Comparison of ENCODE assay signal across 20 cellular contexts in the genomic region with DNA sequence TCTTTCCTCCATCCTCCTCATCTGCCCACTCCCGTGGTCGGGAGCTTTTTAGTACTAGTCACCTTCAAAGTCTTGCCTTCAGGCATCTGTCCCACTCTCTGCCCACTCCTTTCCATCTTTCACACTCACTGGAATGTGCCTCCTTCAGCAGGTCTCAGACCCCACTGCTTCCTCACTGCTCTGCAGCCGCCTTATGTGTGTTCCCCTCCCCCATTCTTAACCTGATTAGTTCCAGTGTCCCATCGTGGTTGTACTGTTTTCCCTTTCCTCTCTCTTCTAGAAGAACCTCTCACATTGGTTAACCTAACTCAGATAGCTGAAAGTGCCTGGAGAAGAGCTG. TPM values are rescaled to one million over a fixed set of nuclear protein-coding genes. Genes with fewer than 3 reads are reported as not detected.
DNase-seq lines count a peak whose midpoint lies in the region; ATAC-seq and TF ChIP-seq lines count a peak whose summit lies in the region.
"Had no signal": no experiment of that assay in that cellular context is flagged by ENCODE, and none has a peak within 500 bp of the region (broad histone marks: within the 10 kb centered on the region; RNA-seq: fewer than 3 reads in every experiment).

No MANE protein-coding gene starts in this region.

- H3K27me3 Mint-ChIP-seq in neural crest cell (ENCODE audit: low read depth) = no peaks in the 10 kb centered on the region
- H3K27me3 Mint-ChIP-seq: CD4-positive, alpha-beta T cell; stimulated activated naive CD8-positive, alpha-beta T cell treated with anti-CD3 and anti-CD28 coated beads, Interleukin-15, amount 100 ng/mL, for 72 hours had no signal

- peaks cover 9 to 85% (median 78%) of the 10 kb centered on the region in 4 donors for H3K4me1 ChIP-seq in esophagus muscularis mucosa

- peak overlapping the region; percentile 72 to 88 (median 76) for H3K4me3 ChIP-seq in esophagus muscularis mucosa
- H3K4me3 ChIP-seq: A549, thyroid gland had no signal

- H3K9me3 ChIP-seq in esophagus muscularis mucosa = no peaks in the 10 kb centered on the region
- H3K9me3 ChIP-seq: A549, thyroid gland had no signal

- H3K27ac Mint-ChIP-seq in neural crest cell (ENCODE audit: unreplicated experiment) = no peak overlapping the region
- H3K27ac Mint-ChIP-seq: activated CD8-positive, alpha-beta T cell treated with anti-CD3 and anti-CD28 coated beads, Interleukin-2, amount 10 ng/mL, durations not matched to agents 7 days and 5 days; activated naive CD8-positive, alpha-beta T cell treated with anti-CD3 and anti-CD28 coated beads, Interleukin-2, amount 10 ng/mL, durations not matched to agents 7 days and 5 days; CD4-positive, alpha-beta T cell; stimulated activated naive CD8-positive, alpha-beta T cell treated with anti-CD3 and anti-CD28 coated beads, Interleukin-15, amount 100 ng/mL, for 72 hours; T-helper 1 cell treated with Interleukin-12 subunit alpha and Interleukin-12 subunit beta and Interleukin-4 antibody, amounts not matched to agents 30 μg/mL and 1 μg/mL, for 36 hours had no signal

- ATAC-seq in GM19023 (IDR thresholded peaks at IDR 0.05; ENCODE audit: unreplicated experiment) = no peak
- no peak for ATAC-seq in GM19395 (IDR thresholded peaks at IDR 0.05; ENCODE audit: unreplicated experiment)
- ATAC-seq: A549; activated CD8-positive, alpha-beta T cell treated with anti-CD3 and anti-CD28 coated beads, Interleukin-2, amount 10 ng/mL, durations not matched to agents 7 days and 5 days; stimulated activated naive CD8-positive, alpha-beta T cell treated with anti-CD3 and anti-CD28 coated beads, Interleukin-15, amount 100 ng/mL, for 72 hours had no signal

- DNase-seq in ELF-1 (ENCODE audit: low read depth, low spot score) (peak; percentile 47), RPMI7951 (ENCODE audit: low read depth) (peak; percentile 79), esophagus muscularis mucosa (ENCODE audit: extremely low spot score) (no peak), neural crest cell (ENCODE audit: low read depth, low spot score) (no peak), NCI-H2171 treated with DMSO at 0.1 percent for 48 hours (lab: John Stamatoyannopoulos, UW) (no peak)
- DNase-seq in stimulated activated CD4-positive, alpha-beta T cell treated with anti-CD3 and anti-CD28 coated beads, Interleukin-12 subunit alpha, Interleukin-12 subunit beta, amount 100 ng/mL, for 4 hours = no peak
- DNase-seq: activated CD8-positive, alpha-beta T cell treated with anti-CD3 and anti-CD28 coated beads, Interleukin-2, amount 10 ng/mL, durations not matched to agents 7 days and 5 days; activated naive CD8-positive, alpha-beta T cell treated with anti-CD3 and anti-CD28 coated beads, Interleukin-2, amount 10 ng/mL, durations not matched to agents 7 days and 5 days; AML-193; CD4-positive, alpha-beta T cell; KG1; NCI-H1417; NCI-H2081; RPMI8226; stimulated activated naive CD8-positive, alpha-beta T cell treated with anti-CD3 and anti-CD28 coated beads, Interleukin-15, amount 100 ng/mL, for 72 hours; thyroid gland had no signal

- TF ChIP-seq POLR2A in esophagus muscularis mucosa (IDR thresholded peaks at IDR 0.05; ENCODE audit: low read depth) = no peak

- 81% methylated on average over 4 of the region's 4 CpGs for WGBS in esophagus muscularis mucosa

- peak overlapping the region; percentile 87 to 92 (median 88) for H3K27ac ChIP-seq in esophagus muscularis mucosa (replicated peaks in 1 of 4)
- H3K27ac ChIP-seq: A549, thyroid gland had no signal

- peaks cover 34% of the 10 kb centered on the region for H3K4me1 Mint-ChIP-seq in neural crest cell

- TF ChIP-seq CTCF in esophagus muscularis mucosa (IDR thresholded peaks at IDR 0.05) = no peak
- TF ChIP-seq CTCF in neural crest cell (conservative IDR thresholded peaks at IDR 0.05) = no peak

- peaks cover 15% of the 10 kb centered on the region for H3K36me3 Mint-ChIP-seq in neural crest cell (ENCODE audit: low read depth)
- H3K36me3 Mint-ChIP-seq: activated naive CD8-positive, alpha-beta T cell treated with anti-CD3 and anti-CD28 coated beads, Interleukin-2, amount 10 ng/mL, durations not matched to agents 7 days and 5 days had no signal

- TF ChIP-seq EP300 in esophagus muscularis mucosa (IDR thresholded peaks at IDR 0.05) = no peak

- intact Hi-C loops in esophagus muscularis mucosa (cut with DNase I) = no loop called here

- H3K4me3 Mint-ChIP-seq in neural crest cell = peak overlapping the region; percentile 62
- H3K4me3 Mint-ChIP-seq: activated CD8-positive, alpha-beta T cell treated with anti-CD3 and anti-CD28 coated beads, Interleukin-2, amount 10 ng/mL, durations not matched to agents 7 days and 5 days; activated naive CD8-positive, alpha-beta T cell treated with anti-CD3 and anti-CD28 coated beads, Interleukin-2, amount 10 ng/mL, durations not matched to agents 7 days and 5 days; stimulated activated naive CD8-positive, alpha-beta T cell treated with anti-CD3 and anti-CD28 coated beads, Interleukin-15, amount 100 ng/mL, for 72 hours; T-helper 1 cell treated with Interleukin-12 subunit alpha and Interleukin-12 subunit beta and Interleukin-4 antibody, amounts not matched to agents 30 μg/mL and 1 μg/mL, for 36 hours had no signal

- H3K27me3 ChIP-seq in esophagus muscularis mucosa = no peaks in the 10 kb centered on the region
- H3K27me3 ChIP-seq: thyroid gland had no signal

- H3K36me3 ChIP-seq in esophagus muscularis mucosa = peaks cover 0 to 12% (median under 1%) of the 10 kb centered on the region in 4 donors
- H3K36me3 ChIP-seq: thyroid gland had no signal

- no peaks in the 10 kb centered on the region for H3K9me3 Mint-ChIP-seq in neural crest cell
- H3K9me3 Mint-ChIP-seq: activated naive CD8-positive, alpha-beta T cell treated with anti-CD3 and anti-CD28 coated beads, Interleukin-2, amount 10 ng/mL, durations not matched to agents 7 days and 5 days; CD4-positive, alpha-beta T cell; stimulated activated naive CD8-positive, alpha-beta T cell treated with anti-CD3 and anti-CD28 coated beads, Interleukin-15, amount 100 ng/mL, for 72 hours; T-helper 1 cell treated with Interleukin-12 subunit alpha and Interleukin-12 subunit beta and Interleukin-4 antibody, amounts not matched to agents 30 μg/mL and 1 μg/mL, for 36 hours had no signal

RNA-seq across cellular contexts. Expression of a gene that starts 3.0 kb away (rescaled TPM):
- total RNA-seq in RPMI7951 (2014; rRNA removed; shearing (Covaris generic)) = 62.3 and 67.2 TPM in 2 replicates
- total RNA-seq in esophagus muscularis mucosa (100 to 1,000 TPM; 119 to 262 (median 152) TPM), neural crest cell (35.0 and 35.2 TPM in 2 replicates)

Comparison
In these comparisons a context has a peak if more than half of its experiments do, and no peak if none do; other contexts are left out.
1. DNase-seq: peak in ELF-1 (single experiment) and RPMI7951 (single experiment); none in esophagus muscularis mucosa (single experiment), neural crest cell (single experiment), NCI-H2171 treated with DMSO at 0.1 percent for 48 hours (single experiment) and stimulated activated CD4-positive, alpha-beta T cell treated with anti-CD3 and anti-CD28 coated beads, Interleukin-12 subunit alpha, Interleukin-12 subunit beta, amount 100 ng/mL, for 4 hours (single experiment).